Comparison of ENCODE assay signal across 9 cellular contexts in genomic region chr20:9301129-9302072, GRCh38.
DNase-seq lines count a peak whose midpoint lies in the region; ATAC-seq and TF ChIP-seq lines count a peak whose summit lies in the region.
"Had no signal": no experiment of that assay in that cellular context is flagged by ENCODE, and none has a peak within 500 bp of the region (broad histone marks: within the 10 kb centered on the region; RNA-seq: fewer than 3 reads in every experiment).

No MANE protein-coding gene starts in this region.

- in situ Hi-C loops in GM13977 (cut with MboI; ENCODE audit: low pct_unique_long_range_greater_than_20kb, low sequenced_read_pairs, unreplicated experiment), result no loop called here

- TF ChIP-seq CTCF in fibroblast of mammary gland (conservative IDR thresholded peaks at IDR 0.05; ENCODE audit: control insufficient read depth, insufficient read depth, low read depth, low read length) (no peak), GM10248 (IDR thresholded peaks at IDR 0.05; ENCODE audit: control extremely low read depth, extremely low read depth, low read depth, missing control alignments) (no peak), GM13977 (IDR thresholded peaks at IDR 0.05; ENCODE audit: extremely low read depth, insufficient read depth, missing control alignments) (no peak)

- ATAC-seq in HG03571 (IDR thresholded peaks at IDR 0.05; ENCODE audit: unreplicated experiment), result no peak

- POLR2A ChIA-PET in GM10248 (lab: Yijun Ruan, JAX), result no interaction called here

- peak; percentile 93 for DNase-seq in HT-29 (ENCODE audit: low spot score)
- DNase-seq in NCI-H82 (lab: John Stamatoyannopoulos, UW), result peak; percentile 82
- peak; percentile 61 for DNase-seq in fibroblast of mammary gland (ENCODE audit: low read depth)
- peak; percentile 53 for DNase-seq in putamen (ENCODE audit: low spot score)
- DNase-seq in GM10248 (ENCODE audit: extremely low spot score), result no peak
- no peak for DNase-seq in effector CD4-positive, alpha-beta T cell
- DNase-seq in GM13977 (ENCODE audit: low spot score), result no peak
- DNase-seq: retina had no signal

- no peak overlapping the region for H3K4me3 ChIP-seq in fibroblast of mammary gland (ENCODE audit: control insufficient read depth, low read depth, low read length)

- CTCF ChIA-PET in GM10248 (lab: Yijun Ruan, JAX), result no interaction called here

Comparison
In these comparisons a context has a peak if more than half of its experiments do, and no peak if none do; other contexts are left out.
1. DNase-seq: peak in HT-29 (single experiment), NCI-H82 (single experiment), fibroblast of mammary gland (single experiment) and putamen (single experiment); none in GM10248 (single experiment), effector CD4-positive, alpha-beta T cell (single experiment) and GM13977 (single experiment).